In genomic region chr16:5045499-5046115, GRCh38 we compare ENCODE assay signal across 32 cellular contexts. TPM values are rescaled to one million over a fixed set of nuclear protein-coding genes. Genes with fewer than 3 reads are reported as not detected.
"Had no signal": no experiment of that assay in that cellular context is flagged by ENCODE, and none has a peak within 500 bp of the region (broad histone marks: within the 10 kb centered on the region; RNA-seq: fewer than 3 reads in every experiment).

No MANE protein-coding gene starts in this region.

- H3K4me3 ChIP-seq: adrenal gland, ascending aorta, cardiac muscle cell, gastroesophageal sphincter, left lung, skin epidermis had no signal

- H3K27ac ChIP-seq: adrenal gland, ascending aorta, cardiac muscle cell, gastroesophageal sphincter, left lung, neutrophil, skin epidermis had no signal

- H3K36me3 ChIP-seq: adrenal gland, ascending aorta, cardiac muscle cell, neutrophil had no signal

- H3K27me3 ChIP-seq: adrenal gland, ascending aorta, cardiac muscle cell, left lung had no signal

- DNase-seq: activated CD4-positive, alpha-beta memory T cell treated with anti-CD3 and anti-CD28 coated beads for 36 hours; activated CD4-positive, alpha-beta T cell treated with anti-CD3 and anti-CD28 coated beads, Interleukin-2, amount 10 ng/mL, durations not matched to agents 24 days and 14 days; activated CD4-positive, CD25-positive, alpha-beta regulatory T cell treated with anti-CD3 and anti-CD28 coated beads, Interleukin-2, amount 50 U/mL, for 72 hours; activated CD8-positive, alpha-beta memory T cell treated with anti-CD3 and anti-CD28 coated beads, Interleukin-2, amount 50 U/mL, for 4 hours; activated effector memory CD4-positive, alpha-beta T cell treated with anti-CD3 and anti-CD28 coated beads, Interleukin-2, amount 50 U/mL, for 16 hours; activated naive CD4-positive, alpha-beta T cell treated with anti-CD3 and anti-CD28 coated beads for 36 hours; activated naive CD8-positive, alpha-beta T cell treated with anti-CD3 and anti-CD28 coated beads for 36 hours; activated T-cell treated with anti-CD3 and anti-CD28 coated beads, Interleukin-2, amount 50 U/mL, for 1 hour; adrenal gland; hippocampal formation; nephron progenitor cell; stimulated activated CD4-positive, alpha-beta T cell treated with anti-CD3 and anti-CD28 coated beads, Interleukin-1b, Interleukin-23, amount 100 ng/mL, for 48 hours; stimulated activated CD4-positive, alpha-beta T cell treated with anti-CD3 and anti-CD28 coated beads, Interleukin-4, amount 100 ng/mL, for 4 hours; stimulated activated CD8-positive, alpha-beta memory T cell treated with anti-CD3 and anti-CD28 coated beads, Interleukin-4, amount 100 ng/mL, for 48 hours; stimulated activated naive CD8-positive, alpha-beta T cell treated with anti-CD3 and anti-CD28 coated beads, Interleukin-15, amount 100 ng/mL, for 72 hours; substantia nigra; T-helper 2 cell had no signal

- H3K9me3 ChIP-seq: adrenal gland, ascending aorta, gastroesophageal sphincter, left lung, neutrophil had no signal

- FAIRE-seq: endothelial cell of umbilical vein had no signal

- ATAC-seq: gastroesophageal sphincter; left lung; sciatic nerve; stimulated activated memory B cell treated with anti-CD40 and anti-IgM and Interleukin-4, amounts not matched to agents 10 μg/mL and 1 μg/mL and 100 μg/mL, for 72 hours; stimulated activated naive CD8-positive, alpha-beta T cell treated with anti-CD3 and anti-CD28 coated beads, Interleukin-15, amount 100 ng/mL, for 72 hours had no signal

- H3K4me1 ChIP-seq: adrenal gland, ascending aorta, gastroesophageal sphincter, left lung had no signal

RNA-seq across cellular contexts. Expression of gene C16orf89, which starts 20.1 kb away (rescaled TPM):
- total RNA-seq: activated CD4-positive, alpha-beta memory T cell treated with anti-CD3 and anti-CD28 coated beads for 36 hours; activated CD4-positive, alpha-beta T cell treated with anti-CD3 and anti-CD28 coated beads, Interleukin-2, amount 10 ng/mL, durations not matched to agents 24 days and 14 days; activated CD8-positive, alpha-beta memory T cell treated with anti-CD3 and anti-CD28 coated beads for 36 hours; activated naive CD4-positive, alpha-beta T cell treated with anti-CD3 and anti-CD28 coated beads for 36 hours; activated naive CD8-positive, alpha-beta T cell treated with anti-CD3 and anti-CD28 coated beads for 36 hours; activated T-helper 1 cell treated with anti-CD3 and anti-CD28 coated beads, Interleukin-12 subunit alpha, Interleukin-12 subunit beta, Interleukin-2, Interleukin-4 antibody, amounts not matched to agents 30 ng/mL and 10 ng/mL and 1 ng/mL, durations not matched to agents 14 hours and 24 hours and 36 hours; cardiac muscle cell; endothelial cell of umbilical vein; fibroblast of villous mesenchyme; lung microvascular endothelial cell; osteocyte; progenitor cell of endocrine pancreas had no signal
- polyA plus RNA-seq: endothelial cell of umbilical vein had no signal
